Comparison of ENCODE assay signal across 8 cellular contexts in the genomic region with DNA sequence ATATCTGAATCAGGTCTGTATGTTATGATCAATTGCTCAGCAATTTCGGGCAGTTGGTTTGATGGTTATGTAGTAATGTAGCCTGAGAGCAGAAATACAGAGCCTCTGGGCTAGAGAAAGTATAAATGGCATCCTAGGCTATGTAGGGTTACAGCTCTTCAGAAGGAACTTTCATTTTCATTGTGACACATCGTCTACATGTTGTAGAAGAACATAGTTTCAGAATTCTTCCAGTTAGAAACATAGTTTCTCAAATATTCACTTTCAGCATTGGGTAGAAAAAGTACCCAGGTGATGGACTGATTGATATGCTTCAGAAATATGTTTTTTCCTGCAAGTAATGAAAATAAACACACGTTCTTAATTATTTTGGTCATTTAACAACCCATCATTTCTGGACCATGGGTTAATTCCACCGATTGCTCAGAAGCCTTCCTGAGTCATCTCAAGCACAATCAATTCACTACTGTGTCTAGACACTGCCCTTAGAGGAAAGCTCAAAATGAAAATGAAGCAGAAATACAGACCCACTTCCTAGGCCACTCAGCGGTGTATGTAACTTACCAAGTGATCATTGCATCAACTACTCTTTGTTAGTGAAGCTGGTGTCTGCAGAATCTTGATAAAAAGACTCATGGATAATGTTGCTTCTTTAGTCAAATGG.
A peak's percentile ranks its signal among the peaks of the same experiment; 100 is the strongest.
DNase-seq lines count a peak whose midpoint lies in the region; ATAC-seq, FAIRE-seq and TF ChIP-seq lines count a peak whose summit lies in the region.

No MANE protein-coding gene starts in this region.

- TF ChIP-seq CTCF in GM13976 (IDR thresholded peaks at IDR 0.05; ENCODE audit: borderline replicate concordance, control extremely low read depth, extremely low read depth, insufficient read depth, missing control alignments) (no peak), K562 (IDR thresholded peaks at IDR 0.05 in 2 of 3, conservative IDR thresholded peaks at IDR 0.05 in 1 of 3; ENCODE audit: insufficient read depth in 2 of 3, low read depth in 1 of 3, low read length in 3 of 3) (no peak), SK-N-SH (IDR thresholded peaks at IDR 0.05) (no peak), colonic mucosa (IDR thresholded peaks at IDR 0.05) (no peak), upper lobe of left lung (IDR thresholded peaks at IDR 0.05) (no peak)

- H3K79me2 ChIP-seq in K562 (ENCODE audit: control insufficient read depth, insufficient read depth, low read length) (no peaks in the 10 kb centered on the region), SK-N-SH (ENCODE audit: insufficient read depth) (no peaks in the 10 kb centered on the region)

- no peaks in the 10 kb centered on the region for H3K9me3 ChIP-seq in K562 (replicated peaks; ENCODE audit: control insufficient read depth, insufficient read depth, low read depth, low read length)
- no peaks in the 10 kb centered on the region for H3K9me3 ChIP-seq in SK-N-SH
- no peaks in the 10 kb centered on the region for H3K9me3 ChIP-seq in colonic mucosa
- H3K9me3 ChIP-seq in upper lobe of left lung = no peaks in the 10 kb centered on the region

- peak; percentile 15 for FAIRE-seq in K562 (lab: Jason Lieb, UNC)

- no peak overlapping the region for H3K4me3 ChIP-seq in K562
- no peak overlapping the region for H3K4me3 ChIP-seq in SK-N-SH (ENCODE audit: low read depth in 2 of 2, low read length in 1 of 2)
- no peak overlapping the region for H3K4me3 ChIP-seq in colonic mucosa
- H3K4me3 ChIP-seq in upper lobe of left lung = no peak overlapping the region

- H3K27ac ChIP-seq in K562 (ENCODE audit: extremely low read depth, low read depth, low read length) = no peak overlapping the region
- H3K27ac ChIP-seq in SK-N-SH (ENCODE audit: low read depth in 2 of 2, low read length in 1 of 2) = no peak overlapping the region
- H3K27ac ChIP-seq in colonic mucosa = no peak overlapping the region
- H3K27ac ChIP-seq in upper lobe of left lung = no peak overlapping the region

- in situ Hi-C loops in GM13976 (cut with MboI; ENCODE audit: low sequenced_read_pairs, unreplicated experiment) (no loop called here), K562 (cut with MboI) (no loop called here)

- DNase-seq in GM13976 (ENCODE audit: low spot score) (peak; percentile 46), K562 (ENCODE audit: extremely low read depth in 1 of 4, low spot score in 3 of 4) (no peak), SW480 (ENCODE audit: low spot score) (no peak), SK-N-SH (no peak), colonic mucosa (no peak), upper lobe of left lung (no peak)

- TF ChIP-seq POLR2A in K562 (conservative IDR thresholded peaks at IDR 0.05) (no peak), upper lobe of left lung (IDR thresholded peaks at IDR 0.05) (no peak)

- 3% methylated on average over 5 of the region's 5 CpGs for WGBS in K562 (ENCODE audit: insufficient coverage, low coverage, missing lambda C conversion rate)
- WGBS in SK-N-SH (ENCODE audit: low lambda C conversion rate) = 86% methylated on average over 5 of the region's 5 CpGs
- 69 to 79% methylated on average over 5 of the region's 5 CpGs for WGBS in upper lobe of left lung, 2 donors

- H3K27me3 ChIP-seq in K562 (ENCODE audit: control insufficient read depth in 2 of 2, insufficient read depth in 2 of 2, low read length in 2 of 2) = peaks cover 6 to 7% of the 10 kb centered on the region in 2 experiments; a peak in 4 of 5 replicates
- no peaks in the 10 kb centered on the region for H3K27me3 ChIP-seq in SK-N-SH (ENCODE audit: insufficient read depth)
- no peaks in the 10 kb centered on the region for H3K27me3 ChIP-seq in colonic mucosa
- no peaks in the 10 kb centered on the region for H3K27me3 ChIP-seq in upper lobe of left lung

- no peaks in the 10 kb centered on the region for H3K9me2 ChIP-seq in SK-N-SH

- H4K20me1 ChIP-seq in K562 (replicated peaks; ENCODE audit: control insufficient read depth, insufficient read depth, low read length) (no peaks in the 10 kb centered on the region), SK-N-SH (ENCODE audit: insufficient read depth) (no peaks in the 10 kb centered on the region)

- no peak for TF ChIP-seq RAD21 in K562 (CRISPR knock-in tag; conservative IDR thresholded peaks at IDR 0.05 in 1 of 2, IDR thresholded peaks at IDR 0.05 in 1 of 2)
- TF ChIP-seq RAD21 in SK-N-SH (IDR thresholded peaks at IDR 0.05; ENCODE audit: low read length) = no peak

- intact Hi-C loops in K562 (cut with micrococcal nuclease) = no loop called here
- intact Hi-C loops in colonic mucosa (cut with DNase I) = no loop called here

- TF ChIP-seq EP300 in K562 (IDR thresholded peaks at IDR 0.05; ENCODE audit: low read length) (no peak), SK-N-SH (IDR thresholded peaks at IDR 0.05; ENCODE audit: borderline replicate concordance in 1 of 2, low read depth in 1 of 2, low read length in 1 of 2) (no peak), upper lobe of left lung (IDR thresholded peaks at IDR 0.05) (no peak)

- H3K36me3 ChIP-seq in K562 (ENCODE audit: control insufficient read depth, insufficient read depth, low read length) (no peaks in the 10 kb centered on the region), SK-N-SH (replicated peaks in 1 of 2; ENCODE audit: control insufficient read depth in 1 of 2, insufficient read depth in 2 of 2, low read length in 1 of 2) (no peaks in the 10 kb centered on the region), colonic mucosa (no peaks in the 10 kb centered on the region), upper lobe of left lung (no peaks in the 10 kb centered on the region)

- peaks cover 4% of the 10 kb centered on the region for H3F3A ChIP-seq in SK-N-SH (replicated peaks; ENCODE audit: insufficient read depth)

- no peak overlapping the region for H3K9ac ChIP-seq in K562 (ENCODE audit: insufficient read depth in 1 of 2, low read depth in 2 of 2, low read length in 2 of 2)
- H3K9ac ChIP-seq in SK-N-SH = no peak overlapping the region
- H3K9ac ChIP-seq in colonic mucosa (ENCODE audit: low read depth in 2 of 2, low read length in 2 of 2) = no peak overlapping the region

- H2AFZ ChIP-seq in K562 (ENCODE audit: low read depth, low read length) = no peak overlapping the region
- no peak overlapping the region for H2AFZ ChIP-seq in SK-N-SH (ENCODE audit: low read depth)

- H3K4me2 ChIP-seq in K562 (ENCODE audit: insufficient read depth, low read length) = no peak overlapping the region
- no peak overlapping the region for H3K4me2 ChIP-seq in SK-N-SH

- no TSS peak for BruUV-seq in K562 (replicated peaks; lab: Mats Ljungman, UMichigan)

- peak; percentile 97 for ATAC-seq in GM21390 (IDR thresholded peaks at IDR 0.05; ENCODE audit: unreplicated experiment)
- peak; percentile 93 for ATAC-seq in HG03469 (IDR thresholded peaks at IDR 0.05; ENCODE audit: unreplicated experiment)
- peak; percentile 50; the same call in 1 of the 3 replicates for ATAC-seq in K562
- no peak for ATAC-seq in upper lobe of left lung (ENCODE audit: low FRiP score in 2 of 2)

- CTCF ChIA-PET in K562 (lab: Yijun Ruan, JAX; ENCODE audit: low intra/inter-chr PET ratio) (no interaction called here), SK-N-SH (lab: Yijun Ruan, JAX) (no interaction called here)

- no peaks in the 10 kb centered on the region for H3K9me1 ChIP-seq in K562 (ENCODE audit: control insufficient read depth, insufficient read depth, low read length)

- H3K4me1 ChIP-seq in K562 (replicated peaks in 1 of 2; ENCODE audit: control insufficient read depth in 2 of 2, insufficient read depth in 2 of 2, low read length in 2 of 2) (no peaks in the 10 kb centered on the region; a peak in 1 of 5 replicates), SK-N-SH (ENCODE audit: control insufficient read depth in 1 of 2, insufficient read depth in 2 of 2, low read depth in 1 of 2, low read length in 1 of 2) (peaks cover 0 to 5% of the 10 kb centered on the region in 2 experiments; a peak in 1 of 4 replicates), colonic mucosa (peaks cover 3% of the 10 kb centered on the region), upper lobe of left lung (peaks cover 0 to 11% (median 1%) of the 10 kb centered on the region in 4 donors)

- POLR2A ChIA-PET in K562 (lab: Yijun Ruan, JAX) = interaction anchor here (1.8 kb wide), 1 partner anchor 10 kb away, joined by 5 read pairs; no protein-coding TSS in a partner anchor
- POLR2A ChIA-PET in SK-N-SH (lab: Yijun Ruan, JAX) = no interaction called here

TF ChIP-seq in K562, 482 proteins besides CTCF, POLR2A, EP300 and RAD21 (continues in another document):
- TF ChIP-seq CEBPG (CRISPR knock-in tag; IDR thresholded peaks at IDR 0.05) (no peak), CEBPG (tag; conservative IDR thresholded peaks at IDR 0.05 in 1 of 2, IDR thresholded peaks at IDR 0.05 in 1 of 2) (peak in 1 of 2 experiments; percentile 18; a peak in 2 of 4 replicates), SMAD3 (CRISPR knock-in tag; conservative IDR thresholded peaks at IDR 0.05) (0 out of 2 replicates have a peak, but pooled peaks have one; percentile 63), SMARCB1 (IDR thresholded peaks at IDR 0.05; ENCODE audit: insufficient read length, low read depth) (no peak)
- TF ChIP-seq, protein P1, sequence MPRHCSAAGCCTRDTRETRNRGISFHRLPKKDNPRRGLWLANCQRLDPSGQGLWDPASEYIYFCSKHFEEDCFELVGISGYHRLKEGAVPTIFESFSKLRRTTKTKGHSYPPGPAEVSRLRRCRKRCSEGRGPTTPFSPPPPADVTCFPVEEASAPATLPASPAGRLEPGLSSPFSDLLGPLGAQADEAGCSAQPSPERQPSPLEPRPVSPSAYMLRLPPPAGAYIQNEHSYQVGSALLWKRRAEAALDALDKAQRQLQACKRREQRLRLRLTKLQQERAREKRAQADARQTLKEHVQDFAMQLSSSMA (CRISPR knock-in tag; IDR thresholded peaks at IDR 0.05) = 0 out of 2 replicates have a peak, but pooled peaks have one; percentile 37

TF ChIP-seq in SK-N-SH, 30 proteins besides CTCF, POLR2A, EP300 and RAD21 (continues in another document):
- TF ChIP-seq RXRA (IDR thresholded peaks at IDR 0.05; ENCODE audit: borderline replicate concordance, low read depth) (no peak), RCOR1 (IDR thresholded peaks at IDR 0.05; ENCODE audit: low read length) (no peak), SMC3 (IDR thresholded peaks at IDR 0.05; ENCODE audit: low read depth, low read length) (no peak), FOXJ3 (CRISPR knock-in tag; IDR thresholded peaks at IDR 0.05) (no peak), GATA2 (CRISPR knock-in tag; IDR thresholded peaks at IDR 0.05) (no peak), FOSL2 (IDR thresholded peaks at IDR 0.05; ENCODE audit: borderline replicate concordance, low read depth) (no peak)
- TF ChIP-seq, protein P2, sequence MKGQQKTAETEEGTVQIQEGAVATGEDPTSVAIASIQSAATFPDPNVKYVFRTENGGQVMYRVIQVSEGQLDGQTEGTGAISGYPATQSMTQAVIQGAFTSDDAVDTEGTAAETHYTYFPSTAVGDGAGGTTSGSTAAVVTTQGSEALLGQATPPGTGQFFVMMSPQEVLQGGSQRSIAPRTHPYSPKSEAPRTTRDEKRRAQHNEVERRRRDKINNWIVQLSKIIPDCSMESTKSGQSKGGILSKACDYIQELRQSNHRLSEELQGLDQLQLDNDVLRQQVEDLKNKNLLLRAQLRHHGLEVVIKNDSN (IDR thresholded peaks at IDR 0.05; ENCODE audit: borderline replicate concordance, low read depth) = no peak

Comparison
In these comparisons a context has a peak if more than half of its experiments do, and no peak if none do; other contexts are left out.
1. ATAC-seq: peak in GM21390 (single experiment), HG03469 (single experiment) and K562 (single experiment); none in upper lobe of left lung (0 of 2).